23 cellular contexts compared by ENCODE assay signal in the genomic region with DNA sequence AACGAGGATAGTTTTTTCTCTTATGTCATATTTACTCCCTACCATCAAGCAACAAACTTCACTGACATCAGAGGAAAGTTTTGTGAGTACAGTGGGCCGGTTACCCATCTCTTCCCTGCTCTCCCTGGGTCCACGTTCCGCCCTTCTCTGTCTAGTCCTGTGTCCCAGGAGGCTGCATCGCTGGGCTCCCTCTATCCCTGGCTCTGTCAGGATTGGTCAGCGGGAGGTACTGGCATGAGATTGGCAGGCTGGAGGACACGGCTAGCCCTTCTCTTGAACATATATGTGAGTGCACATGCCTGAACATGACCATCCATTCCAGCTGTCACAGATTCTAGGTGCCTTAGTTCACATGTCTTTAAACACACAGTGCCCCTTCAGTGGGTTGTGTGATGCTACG.
"Had no signal": no experiment of that assay in that cellular context is flagged by ENCODE, and none has a peak within 500 bp of the region (broad histone marks: within the 10 kb centered on the region; RNA-seq: fewer than 3 reads in every experiment).

No MANE protein-coding gene starts in this region.

- H3K9me3 ChIP-seq: gastrocnemius medialis, ovary, suprapubic skin had no signal

- ATAC-seq: esophagus mucosa; gastrocnemius medialis; left lobe of liver; natural killer cell; sciatic nerve; stimulated activated naive CD8-positive, alpha-beta T cell treated with anti-CD3 and anti-CD28 coated beads, Interleukin-15, amount 100 ng/mL, for 72 hours had no signal

- DNase-seq: dorsolateral prefrontal cortex; effector CD4-positive, alpha-beta T cell; foreskin fibroblast; gastrocnemius medialis; natural killer cell; occipital lobe; ovary; retina; stimulated activated CD4-positive, alpha-beta T cell treated with anti-CD3 and anti-CD28 coated beads, Interleukin-12 subunit alpha, Interleukin-12 subunit beta, amount 100 ng/mL, for 4 hours; stimulated activated CD4-positive, alpha-beta T cell treated with anti-CD3 and anti-CD28 coated beads, Interleukin-1b, Interleukin-23, amount 100 ng/mL, for 48 hours; stimulated activated CD4-positive, alpha-beta T cell treated with anti-CD3 and anti-CD28 coated beads, Interleukin-4, amount 100 ng/mL, for 1 hour; stimulated activated CD8-positive, alpha-beta memory T cell treated with anti-CD3 and anti-CD28 coated beads, Interleukin-4, amount 100 ng/mL, for 48 hours; stimulated activated naive CD4-positive, alpha-beta T cell; stimulated activated naive CD8-positive, alpha-beta T cell treated with anti-CD3 and anti-CD28 coated beads, Interleukin-15, amount 100 ng/mL, for 72 hours; transverse colon had no signal

- H3K27ac ChIP-seq: dorsolateral prefrontal cortex, epithelial cell of prostate, gastrocnemius medialis, ovary, suprapubic skin, transverse colon had no signal

- H3K4me2 ChIP-seq: smooth muscle cell had no signal

- H3K4me3 ChIP-seq: dorsolateral prefrontal cortex, gastrocnemius medialis, ovary, smooth muscle cell, suprapubic skin, transverse colon had no signal

- H3K4me1 ChIP-seq: gastrocnemius medialis, suprapubic skin, transverse colon had no signal

- H3K27me3 ChIP-seq: dorsolateral prefrontal cortex, ovary had no signal

- FAIRE-seq: colon, keratinocyte had no signal

- H3K36me3 ChIP-seq: gastrocnemius medialis, ovary, suprapubic skin, transverse colon had no signal
